ENCODE assay signal across 26 cellular contexts in the genomic region with DNA sequence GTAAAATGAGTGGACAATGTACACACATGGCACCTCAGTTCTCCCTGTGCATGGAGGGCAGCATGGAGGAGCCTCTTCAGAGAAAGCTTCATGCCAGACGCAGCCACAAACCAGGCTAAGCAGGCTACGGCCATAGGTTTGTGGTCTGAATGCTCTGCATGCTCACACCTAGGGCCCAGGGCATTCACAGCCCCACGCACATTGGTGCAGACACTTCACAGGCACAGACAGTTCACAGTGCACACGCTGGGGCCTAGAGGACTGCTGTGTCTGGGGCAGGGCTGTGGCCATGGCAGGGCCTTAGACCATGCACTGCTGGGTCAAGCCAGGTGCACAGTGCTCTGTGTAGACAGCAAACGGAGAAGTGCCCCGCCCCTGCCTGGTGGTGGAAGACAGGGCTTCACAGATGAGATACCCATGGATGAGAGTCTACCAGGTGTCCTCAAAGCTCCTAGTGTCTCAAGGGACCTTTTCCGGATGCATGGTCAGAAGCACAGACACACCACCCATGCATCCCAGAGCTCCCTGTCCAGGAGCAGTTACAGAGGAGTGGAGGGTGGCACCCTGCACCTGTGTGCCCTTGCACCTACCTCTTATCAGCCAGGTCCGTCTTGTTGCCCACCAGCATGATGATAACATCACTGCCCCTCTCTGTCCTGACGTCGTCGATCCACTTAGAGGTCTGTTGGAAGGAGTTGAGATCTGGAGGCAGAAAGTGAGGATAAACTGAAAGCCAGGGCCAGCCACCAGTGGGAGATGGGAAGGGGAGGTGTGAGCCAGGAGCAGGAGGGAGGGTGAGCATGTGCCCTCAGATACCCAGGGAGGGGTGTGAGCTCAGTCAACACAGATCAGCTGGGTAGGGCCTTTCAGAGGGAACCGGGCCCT. TPM values are rescaled to one million over a fixed set of nuclear protein-coding genes. Genes with fewer than 3 reads are reported as not detected.
"Had no signal": no experiment of that assay in that cellular context is flagged by ENCODE, and none has a peak within 500 bp of the region (broad histone marks: within the 10 kb centered on the region; RNA-seq: fewer than 3 reads in every experiment).

No MANE protein-coding gene starts in this region.

- H3K9me3 Mint-ChIP-seq: activated CD4-positive, alpha-beta memory T cell treated with anti-CD3 and anti-CD28 coated beads, Interleukin-2, amount 10 ng/mL, durations not matched to agents 7 days and 5 days; activated CD4-positive, alpha-beta T cell treated with anti-CD3 and anti-CD28 coated beads, Interleukin-2, amount 10 ng/mL, durations not matched to agents 7 days and 5 days; activated naive CD8-positive, alpha-beta T cell treated with anti-CD3 and anti-CD28 coated beads, Interleukin-2, amount 10 ng/mL, durations not matched to agents 7 days and 5 days; WTC11 had no signal

- H3K27ac ChIP-seq: adrenal gland, Peyer's patch had no signal

- H3K27ac Mint-ChIP-seq: activated CD4-positive, alpha-beta memory T cell treated with anti-CD3 and anti-CD28 coated beads, Interleukin-2, amount 10 ng/mL, durations not matched to agents 7 days and 5 days; activated CD4-positive, alpha-beta T cell treated with anti-CD3 and anti-CD28 coated beads, Interleukin-2, amount 10 ng/mL, durations not matched to agents 7 days and 5 days; activated naive CD8-positive, alpha-beta T cell treated with anti-CD3 and anti-CD28 coated beads, Interleukin-2, amount 10 ng/mL, durations not matched to agents 7 days and 5 days; T-helper 17 cell; WTC11 had no signal

- H3K27me3 ChIP-seq: adrenal gland, Peyer's patch had no signal

- H3K36me3 Mint-ChIP-seq: activated naive CD8-positive, alpha-beta T cell treated with anti-CD3 and anti-CD28 coated beads, Interleukin-2, amount 10 ng/mL, durations not matched to agents 7 days and 5 days; WTC11 had no signal

- H3K4me3 Mint-ChIP-seq: activated CD4-positive, alpha-beta memory T cell treated with anti-CD3 and anti-CD28 coated beads, Interleukin-2, amount 10 ng/mL, durations not matched to agents 7 days and 5 days; activated CD4-positive, alpha-beta T cell treated with anti-CD3 and anti-CD28 coated beads, Interleukin-2, amount 10 ng/mL, durations not matched to agents 7 days and 5 days; activated naive CD8-positive, alpha-beta T cell treated with anti-CD3 and anti-CD28 coated beads, Interleukin-2, amount 10 ng/mL, durations not matched to agents 7 days and 5 days; T-helper 17 cell; WTC11 had no signal

- ATAC-seq: K562, T-helper 17 cell, WTC11 had no signal

- H3K4me3 ChIP-seq: adrenal gland, K562, Peyer's patch had no signal

- DNase-seq: activated CD4-positive, alpha-beta memory T cell treated with anti-CD3 and anti-CD28 coated beads, Interleukin-2, amount 10 ng/mL, durations not matched to agents 7 days and 5 days; activated CD4-positive, alpha-beta T cell treated with anti-CD3 and anti-CD28 coated beads, Interleukin-2, amount 10 ng/mL, durations not matched to agents 7 days and 5 days; activated CD8-positive, alpha-beta memory T cell treated with anti-CD3 and anti-CD28 coated beads, Interleukin-2, amount 50 U/mL, for 4 hours; activated naive CD4-positive, alpha-beta T cell treated with anti-CD3 and anti-CD28 coated beads, Interleukin-2, amount 50 U/mL, for 16 hours; activated naive CD8-positive, alpha-beta T cell treated with anti-CD3 and anti-CD28 coated beads, Interleukin-2, amount 10 ng/mL, durations not matched to agents 7 days and 5 days; activated T-cell treated with anti-CD3 and anti-CD28 coated beads, Interleukin-2, amount 50 U/mL, for 1 hour; adrenal gland; anterior cingulate cortex; caudate nucleus; Karpas-422; MM.1S; NCI-H1105; NCI-H1436; NCI-H1694 treated with DMSO at 0.1 percent for 48 hours; NCI-H2029 treated with DMSO at 0.1 percent for 48 hours; NCI-H345; NCI-H510A treated with DMSO at 0.1 percent for 48 hours; NCI-H69; NK-92 treated with Interleukin-12 subunit alpha and Interleukin-12 subunit beta, amount 100 ng/mL, for 24 hours; OCI-M1; Peyer's patch; SHP77; T-helper 17 cell; T-helper 9 cell had no signal

- H3K27me3 Mint-ChIP-seq: activated CD4-positive, alpha-beta memory T cell treated with anti-CD3 and anti-CD28 coated beads, Interleukin-2, amount 10 ng/mL, durations not matched to agents 7 days and 5 days; activated naive CD8-positive, alpha-beta T cell treated with anti-CD3 and anti-CD28 coated beads, Interleukin-2, amount 10 ng/mL, durations not matched to agents 7 days and 5 days had no signal

- H3K4me1 Mint-ChIP-seq: activated CD4-positive, alpha-beta memory T cell treated with anti-CD3 and anti-CD28 coated beads, Interleukin-2, amount 10 ng/mL, durations not matched to agents 7 days and 5 days; activated CD4-positive, alpha-beta T cell treated with anti-CD3 and anti-CD28 coated beads, Interleukin-2, amount 10 ng/mL, durations not matched to agents 7 days and 5 days; activated naive CD8-positive, alpha-beta T cell treated with anti-CD3 and anti-CD28 coated beads, Interleukin-2, amount 10 ng/mL, durations not matched to agents 7 days and 5 days; WTC11 had no signal

- H3K36me3 ChIP-seq: adrenal gland, Peyer's patch had no signal

- H3K9me3 ChIP-seq: adrenal gland, Peyer's patch had no signal

- H3K4me1 ChIP-seq: adrenal gland, Peyer's patch had no signal

RNA-seq across cellular contexts. Expression of gene RAB6B, which starts 56.5 kb away (rescaled TPM):
- total RNA-seq: activated CD4-positive, alpha-beta T cell treated with anti-CD3 and anti-CD28 coated beads, Interleukin-2, amount 10 ng/mL, durations not matched to agents 7 days and 5 days had no signal
